19 cellular contexts compared by ENCODE assay signal in the genomic region with DNA sequence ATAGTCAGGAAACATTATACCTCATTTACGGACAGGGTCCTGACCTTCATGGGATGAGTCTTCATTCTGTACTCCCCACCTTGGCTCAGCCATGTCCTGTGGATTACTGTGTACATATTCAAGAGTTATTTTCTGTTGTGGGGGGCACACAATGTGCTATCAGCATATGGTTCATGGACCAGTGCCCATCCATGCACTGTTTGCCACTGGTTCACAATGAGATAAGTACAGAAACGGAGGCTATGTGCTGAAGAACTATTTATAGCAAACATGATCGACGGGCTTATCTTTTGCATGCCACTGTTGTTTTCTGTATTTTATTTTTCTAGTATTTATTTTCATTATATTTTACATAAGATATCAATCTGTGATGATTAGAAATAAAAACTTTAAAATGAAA. TPM values are rescaled to one million over a fixed set of nuclear protein-coding genes. Genes with fewer than 3 reads are reported as not detected.
"Had no signal": no experiment of that assay in that cellular context is flagged by ENCODE, and none has a peak within 500 bp of the region (broad histone marks: within the 10 kb centered on the region; RNA-seq: fewer than 3 reads in every experiment).

No MANE protein-coding gene starts in this region.

- H3K9me3 Mint-ChIP-seq: activated B cell treated with CpG ODN at 0.5 μM for 24 hours; activated naive CD4-positive, alpha-beta T cell treated with anti-CD3 and anti-CD28 coated beads, Interleukin-2, amount 50 U/mL, for 72 hours; T-helper 1 cell treated with Interleukin-12 subunit alpha and Interleukin-12 subunit beta and Interleukin-4 antibody, amounts not matched to agents 30 μg/mL and 1 μg/mL, for 36 hours had no signal

- H3K27me3 Mint-ChIP-seq: activated B cell treated with CpG ODN at 0.5 μM for 24 hours had no signal

- ATAC-seq: gastroesophageal sphincter had no signal

- H3K36me3 Mint-ChIP-seq: activated naive CD4-positive, alpha-beta T cell treated with anti-CD3 and anti-CD28 coated beads, Interleukin-2, amount 50 U/mL, for 72 hours had no signal

- H3K27ac Mint-ChIP-seq: activated B cell treated with CpG ODN at 0.5 μM for 24 hours; T-helper 1 cell treated with Interleukin-12 subunit alpha and Interleukin-12 subunit beta and Interleukin-4 antibody, amounts not matched to agents 30 μg/mL and 1 μg/mL, for 36 hours had no signal

- H3K9me3 ChIP-seq: gastroesophageal sphincter, sigmoid colon, testis, uterus had no signal

- H3K4me3 Mint-ChIP-seq: activated B cell treated with CpG ODN at 0.5 μM for 24 hours; T-helper 1 cell treated with Interleukin-12 subunit alpha and Interleukin-12 subunit beta and Interleukin-4 antibody, amounts not matched to agents 30 μg/mL and 1 μg/mL, for 36 hours had no signal

- DNase-seq: activated B cell treated with CpG ODN at 0.5 μM for 24 hours; activated CD4-positive, alpha-beta T cell treated with anti-CD3 and anti-CD28 coated beads, Interleukin-2, amount 50 U/mL, for 1 hour; activated effector memory CD4-positive, alpha-beta T cell treated with Interleukin-2 at 50 U/mL for 16 hours; amniotic stem cell; brain microvascular endothelial cell; cerebellar nuclear complex; dorsolateral prefrontal cortex; kidney glomerular epithelial cell; sigmoid colon; stimulated activated CD4-positive, alpha-beta T cell treated with anti-CD3 and anti-CD28 coated beads, Interleukin-12 subunit alpha, Interleukin-12 subunit beta, amount 100 ng/mL, for 4 hours; stimulated activated naive CD4-positive, alpha-beta T cell treated with Interleukin-2 at 50 U/mL for 16 hours; testis; uterus had no signal

RNA-seq across cellular contexts. Expression of gene CCDC89, which starts 56.4 kb away (rescaled TPM):
- total RNA-seq: activated B cell treated with CpG ODN at 0.5 μM for 24 hours; activated naive CD4-positive, alpha-beta T cell treated with anti-CD3 and anti-CD28 coated beads, Interleukin-2, amount 50 U/mL, for 72 hours; endothelial cell of umbilical vein; pulmonary artery endothelial cell had no signal
- polyA plus RNA-seq: endothelial cell of umbilical vein, neural cell had no signal
